Comparison of ENCODE assay signal across 18 cellular contexts in genomic region chr1:212141404-212141803, GRCh38.
DNase-seq lines count a peak whose midpoint lies in the region; ATAC-seq and TF ChIP-seq lines count a peak whose summit lies in the region.
"Had no signal": no experiment of that assay in that cellular context is flagged by ENCODE, and none has a peak within 500 bp of the region (broad histone marks: within the 10 kb centered on the region; RNA-seq: fewer than 3 reads in every experiment).

No MANE protein-coding gene starts in this region.

- CTCF ChIA-PET in RWPE1 (lab: Yijun Ruan, JAX): interaction anchor here (0.6 kb wide), 1 partner anchor 1968 kb away, joined by 5 read pairs; no protein-coding TSS in a partner anchor

- no peak overlapping the region for H3K4me3 ChIP-seq in mucosa of descending colon
- H3K4me3 ChIP-seq: PC-9, SK-N-MC had no signal

- no peaks in the 10 kb centered on the region for H3K36me3 ChIP-seq in mucosa of descending colon (ENCODE audit: low read depth)

- H3K9me3 ChIP-seq in mucosa of descending colon: no peaks in the 10 kb centered on the region
- H3K9me3 ChIP-seq: Caco-2 had no signal

- peak overlapping the region; percentile 77 for H3K27ac ChIP-seq in RWPE1
- H3K27ac ChIP-seq: PC-9, SK-N-MC had no signal

- no peaks in the 10 kb centered on the region for H3K4me1 ChIP-seq in mucosa of descending colon (ENCODE audit: low read depth)
- H3K4me1 ChIP-seq: Caco-2 had no signal

- TF ChIP-seq CTCF in RWPE1 (conservative IDR thresholded peaks at IDR 0.05; ENCODE audit: low read depth): no peak
- no peak for TF ChIP-seq CTCF in mucosa of descending colon (IDR thresholded peaks at IDR 0.05)

- DNase-seq in HPDE6-E6E7 (ENCODE audit: extremely low spot score): peak; percentile 26
- DNase-seq in RWPE1 (ENCODE audit: low spot score): peak; percentile 61
- no peak for DNase-seq in mucosa of descending colon
- DNase-seq in NCI-H1930 (lab: John Stamatoyannopoulos, UW): no peak
- no peak for DNase-seq in NCI-H69 (lab: John Stamatoyannopoulos, UW)
- DNase-seq in NCI-H748 treated with DMSO at 0.1 percent for 48 hours (lab: John Stamatoyannopoulos, UW): no peak
- DNase-seq: ACHN; Caco-2; CD4-positive, CD25-positive, alpha-beta regulatory T cell; NCI-H1105 treated with DMSO at 0.1 percent for 48 hours; NCI-H187; NCI-H345; PC-9; Right ventricle myocardium superior; T-cell had no signal

- POLR2A ChIA-PET in RWPE1 (lab: Yijun Ruan, JAX; ENCODE audit: low non-redundant PET): no interaction called here

- intact Hi-C loops in mucosa of descending colon (cut with DNase I, micrococcal nuclease): no loop called here

- ATAC-seq in esophagus mucosa (peak; percentile 99), mucosa of descending colon (peak; percentile 46), HG03135 (IDR thresholded peaks at IDR 0.05; ENCODE audit: unreplicated experiment) (no peak)
- ATAC-seq: T-cell had no signal

Comparison
In these comparisons a context has a peak if more than half of its experiments do, and no peak if none do; other contexts are left out.
1. DNase-seq: peak in HPDE6-E6E7 (single experiment) and RWPE1 (single experiment); none in mucosa of descending colon (0 of 3), NCI-H1930 (0 of 2), NCI-H69 (single experiment) and NCI-H748 treated with DMSO at 0.1 percent for 48 hours (single experiment).